Comparison of ENCODE assay signal across 17 cellular contexts in the genomic region with DNA sequence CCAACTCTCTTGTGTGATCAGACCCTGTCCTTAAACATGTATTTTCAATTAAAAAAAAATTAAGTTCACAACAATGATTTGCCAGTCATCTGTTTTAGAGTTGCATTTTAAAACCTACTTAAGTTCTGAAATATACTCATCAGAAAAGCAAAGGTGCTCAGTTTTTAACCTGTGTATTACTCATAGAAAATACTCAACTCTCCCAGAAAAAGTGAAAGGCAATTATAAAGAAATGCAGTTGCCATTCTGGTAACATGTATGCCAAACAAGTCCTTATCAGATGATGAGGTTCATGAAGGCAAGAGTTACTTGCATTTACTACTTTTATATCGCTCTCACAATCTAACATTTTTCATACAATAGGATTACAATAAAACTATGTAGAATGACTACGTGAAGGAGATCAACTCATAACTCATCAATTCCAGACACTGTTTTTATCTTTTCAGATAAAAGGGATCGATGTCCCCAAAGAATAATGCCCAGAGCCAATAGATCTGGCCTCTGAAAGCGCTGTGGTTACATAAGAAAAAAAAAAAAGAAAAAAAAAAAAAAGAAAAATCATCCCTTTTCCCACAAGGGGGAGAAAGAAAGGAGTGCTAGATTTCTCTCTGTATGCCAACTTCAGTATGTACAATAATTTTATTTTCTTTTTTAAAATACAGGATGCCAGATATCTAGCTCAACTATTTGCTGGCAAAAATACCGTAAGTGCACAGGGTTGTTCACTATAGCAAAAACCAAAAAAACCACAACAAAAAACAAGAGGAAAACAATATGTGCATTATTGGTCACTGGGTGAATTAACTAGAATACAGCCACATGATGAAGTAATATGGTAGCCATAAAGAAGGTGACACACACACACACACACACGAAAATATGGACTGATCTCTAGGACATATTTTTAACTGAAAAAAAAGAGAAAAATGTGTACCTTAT.
DNase-seq lines count a peak whose midpoint lies in the region; ATAC-seq, FAIRE-seq and TF ChIP-seq lines count a peak whose summit lies in the region.
"Had no signal": no experiment of that assay in that cellular context is flagged by ENCODE, and none has a peak within 500 bp of the region (broad histone marks: within the 10 kb centered on the region; RNA-seq: fewer than 3 reads in every experiment).

No MANE protein-coding gene starts in this region.

- no peak overlapping the region for H2AFZ ChIP-seq in K562 (ENCODE audit: low read depth, low read length)

- in situ Hi-C loops in Caki2 (cut with HindIII; ENCODE audit: low pct_unique_long_range_greater_than_20kb, low sequenced_read_pairs): no loop called here
- in situ Hi-C loops in K562 (cut with MboI): no loop called here

- WGBS in K562 (ENCODE audit: insufficient coverage, low coverage, missing lambda C conversion rate): 80% methylated on average over 6 of the region's 6 CpGs

- no peaks in the 10 kb centered on the region for H3K36me3 ChIP-seq in H7 (replicated peaks; ENCODE audit: control insufficient read depth, insufficient read depth, low read length)
- peaks cover 6% of the 10 kb centered on the region; the same call in 1 of the 3 replicates for H3K36me3 ChIP-seq in K562 (ENCODE audit: control insufficient read depth, insufficient read depth, low read length)
- H3K36me3 ChIP-seq in tibial artery: peaks cover 0 to 14% (median 0%) of the 10 kb centered on the region in 3 donors
- H3K36me3 ChIP-seq in SJCRH30: peaks cover 38% of the 10 kb centered on the region

- no peaks in the 10 kb centered on the region for H3K79me2 ChIP-seq in K562 (ENCODE audit: control insufficient read depth, insufficient read depth, low read length)

- H3K9ac ChIP-seq in K562 (ENCODE audit: insufficient read depth in 1 of 2, low read depth in 2 of 2, low read length in 2 of 2): no peak overlapping the region

- no peak for TF ChIP-seq RAD21 in K562 (CRISPR knock-in tag; conservative IDR thresholded peaks at IDR 0.05 in 1 of 2, IDR thresholded peaks at IDR 0.05 in 1 of 2)

- no peak for TF ChIP-seq POLR2A in K562 (conservative IDR thresholded peaks at IDR 0.05)

- no peak overlapping the region for H3K4me2 ChIP-seq in K562 (ENCODE audit: insufficient read depth, low read length)

- POLR2A ChIA-PET in K562 (lab: Yijun Ruan, JAX): interaction anchor here (0.6 to 0.7 kb wide), 2 partner anchors 9 to 49 kb away, joined by 3 read pairs; no protein-coding TSS in a partner anchor

- H3K27ac ChIP-seq in K562 (ENCODE audit: extremely low read depth, low read depth, low read length) (no peak overlapping the region), tibial artery (no peak overlapping the region), SJCRH30 (no peak overlapping the region)
- H3K27ac ChIP-seq: transverse colon had no signal

- ATAC-seq in K562 (no peak), left lobe of liver (peak; percentile 51), GM21390 (IDR thresholded peaks at IDR 0.05; ENCODE audit: unreplicated experiment) (no peak)
- ATAC-seq: left colon, mucosa of descending colon had no signal

- no TSS peak for BruUV-seq in K562 (replicated peaks; lab: Mats Ljungman, UMichigan)

- no peak for FAIRE-seq in K562 (lab: Jason Lieb, UNC)

- H3K4me3 ChIP-seq in H7 (ENCODE audit: insufficient read depth, low read depth, low read length) (no peak overlapping the region), K562 (no peak overlapping the region), tibial artery (no peak overlapping the region), SJCRH30 (no peak overlapping the region)
- H3K4me3 ChIP-seq: mucosa of descending colon, transverse colon had no signal

- CTCF ChIA-PET in K562 (lab: Yijun Ruan, JAX; ENCODE audit: low intra/inter-chr PET ratio): no interaction called here

- TF ChIP-seq CTCF in K562 (IDR thresholded peaks at IDR 0.05 in 2 of 3, conservative IDR thresholded peaks at IDR 0.05 in 1 of 3; ENCODE audit: insufficient read depth in 2 of 3, low read depth in 1 of 3, low read length in 3 of 3) (no peak), tibial artery (IDR thresholded peaks at IDR 0.05) (no peak)

- peak; percentile 3 for DNase-seq in Caki2 (ENCODE audit: low read depth)
- DNase-seq in H7: peak; percentile 2
- no peak for DNase-seq in K562 (ENCODE audit: extremely low read depth in 1 of 4, low spot score in 3 of 4)
- no peak for DNase-seq in left lobe of liver (ENCODE audit: low spot score)
- DNase-seq in stimulated activated CD4-positive, alpha-beta T cell treated with anti-CD3 and anti-CD28 coated beads, Interleukin-2, amount 100 ng/mL, for 24 hours: no peak
- no peak for DNase-seq in tibial artery
- DNase-seq in SJCRH30: no peak
- DNase-seq: DMS153; Kasumi-1; left colon; mucosa of descending colon; NCI-H1417; NCI-H2171; NCI-H748 treated with DMSO at 0.1 percent for 48 hours; stimulated activated CD4-positive, alpha-beta T cell treated with anti-CD3 and anti-CD28 coated beads, Interleukin-4, amount 100 ng/mL, for 4 hours; transverse colon had no signal

- H3K9me1 ChIP-seq in K562 (ENCODE audit: control insufficient read depth, insufficient read depth, low read length): no peaks in the 10 kb centered on the region

- H4K20me1 ChIP-seq in K562 (replicated peaks; ENCODE audit: control insufficient read depth, insufficient read depth, low read length): no peaks in the 10 kb centered on the region

- no peaks in the 10 kb centered on the region for H3K4me1 ChIP-seq in K562 (replicated peaks in 1 of 2; ENCODE audit: control insufficient read depth in 2 of 2, insufficient read depth in 2 of 2, low read length in 2 of 2)
- H3K4me1 ChIP-seq in tibial artery: no peaks in the 10 kb centered on the region
- no peaks in the 10 kb centered on the region for H3K4me1 ChIP-seq in SJCRH30

- intact Hi-C loops in K562 (cut with micrococcal nuclease): no loop called here
- intact Hi-C loops in tibial artery (cut with DNase I; ENCODE audit: low total_unique reads): no loop called here

- TF ChIP-seq EP300 in K562 (IDR thresholded peaks at IDR 0.05; ENCODE audit: low read length): no peak

- H3K27me3 ChIP-seq in H7 (ENCODE audit: control insufficient read depth, insufficient read depth, low read length) (no peaks in the 10 kb centered on the region), K562 (ENCODE audit: control insufficient read depth in 2 of 2, insufficient read depth in 2 of 2, low read length in 2 of 2) (no peaks in the 10 kb centered on the region), tibial artery (no peaks in the 10 kb centered on the region), SJCRH30 (no peaks in the 10 kb centered on the region)
- H3K27me3 ChIP-seq: transverse colon had no signal

- H3K9me3 ChIP-seq in K562 (replicated peaks; ENCODE audit: control insufficient read depth, insufficient read depth, low read depth, low read length): no peaks in the 10 kb centered on the region
- no peaks in the 10 kb centered on the region for H3K9me3 ChIP-seq in tibial artery
- H3K9me3 ChIP-seq in SJCRH30 (replicated peaks): no peaks in the 10 kb centered on the region
- H3K9me3 ChIP-seq: mucosa of descending colon, transverse colon had no signal

TF ChIP-seq in K562, 482 proteins besides CTCF, POLR2A, EP300 and RAD21:
- peak; percentile 54 for TF ChIP-seq ZNF384 (IDR thresholded peaks at IDR 0.05; ENCODE audit: low read depth, low read length)
- TF ChIP-seq MEF2D (tag; conservative IDR thresholded peaks at IDR 0.05; ENCODE audit: low read depth): no peak

Comparison
In these comparisons a context has a peak if more than half of its experiments do, and no peak if none do; other contexts are left out.
1. DNase-seq: peak in Caki2 (single experiment) and H7 (single experiment); none in K562 (0 of 4), left lobe of liver (single experiment), stimulated activated CD4-positive, alpha-beta T cell treated with anti-CD3 and anti-CD28 coated beads, Interleukin-2, amount 100 ng/mL, for 24 hours (0 of 2), tibial artery (0 of 2) and SJCRH30 (0 of 2).